8 cellular contexts compared by ENCODE assay signal in the genomic region with DNA sequence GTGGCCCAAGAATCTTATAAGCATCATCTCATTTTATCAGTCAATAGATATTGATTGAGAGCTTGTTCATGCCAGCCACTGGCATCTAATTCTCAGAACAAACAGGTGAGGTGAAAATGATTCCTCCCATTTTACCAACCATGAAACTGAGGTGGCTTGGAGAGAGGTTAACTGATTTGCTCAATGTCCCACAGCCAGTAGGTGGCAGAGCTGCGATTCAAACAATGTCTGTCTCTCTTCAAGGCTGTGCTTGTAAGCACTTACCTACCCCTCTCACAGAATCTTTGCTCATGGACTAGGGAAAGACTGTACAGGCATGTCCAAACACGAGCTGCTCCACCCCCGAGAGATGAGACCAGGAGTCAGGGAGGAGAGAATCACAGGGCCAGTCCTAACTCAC. TPM values are rescaled to one million over a fixed set of nuclear protein-coding genes. Genes with fewer than 3 reads are reported as not detected.
DNase-seq lines count a peak whose midpoint lies in the region; ATAC-seq and FAIRE-seq lines count a peak whose summit lies in the region.

No MANE protein-coding gene starts in this region.

- peak; percentile 36 for DNase-seq in ACHN
- peak; percentile 41 for DNase-seq in ELR (ENCODE audit: low read depth)
- peak; percentile 61 for DNase-seq in NAMALWA (ENCODE audit: low spot score)
- peak; percentile 44 for DNase-seq in dermis blood vessel endothelial cell
- DNase-seq in small intestine, result peak; percentile 73

- FAIRE-seq in small intestine (lab: Jason Lieb, UNC), result no peak

- no peak overlapping the region for H3K27ac ChIP-seq in small intestine (ENCODE audit: low read depth in 1 of 2, low read length in 1 of 2)

- ATAC-seq in HG03039 (IDR thresholded peaks at IDR 0.05; ENCODE audit: unreplicated experiment), result no peak
- no peak for ATAC-seq in HG03095 (IDR thresholded peaks at IDR 0.05; ENCODE audit: unreplicated experiment)
- ATAC-seq in GM18511 (IDR thresholded peaks at IDR 0.05; ENCODE audit: unreplicated experiment), result no peak

- H3K9me3 ChIP-seq in small intestine (ENCODE audit: control insufficient read depth, low read depth), result no peaks in the 10 kb centered on the region

- in situ Hi-C loops in ACHN (cut with HindIII; ENCODE audit: low pct_ligation_motif_present, low pct_unique_long_range_greater_than_20kb, low sequenced_read_pairs), result no loop called here

- H3K4me1 ChIP-seq in small intestine (ENCODE audit: control insufficient read depth in 2 of 2, insufficient read depth in 1 of 2, low read depth in 1 of 2, low read length in 1 of 2), result no peaks in the 10 kb centered on the region

- no peaks in the 10 kb centered on the region for H3K36me3 ChIP-seq in small intestine (ENCODE audit: control insufficient read depth in 2 of 2, insufficient read depth in 2 of 2, low read length in 2 of 2)

- H3K27me3 ChIP-seq in small intestine (ENCODE audit: control insufficient read depth in 2 of 2, insufficient read depth in 2 of 2, low read length in 2 of 2), result peaks cover 0 to 3% of the 10 kb centered on the region in 2 donors

- no peak overlapping the region for H3K4me3 ChIP-seq in small intestine (ENCODE audit: low read depth in 1 of 2, low read length in 2 of 2)

- 2 to 16% (median 12%) methylated on average over 3 of the region's 3 CpGs for WGBS in small intestine, 3 donors

RNA-seq across cellular contexts. Expression of a gene that starts 21.5 kb away (rescaled TPM):
- total RNA-seq in dermis blood vessel endothelial cell, result not detected in 2 replicates
- polyA plus RNA-seq in small intestine, result not detected
